1 cellular context compared by ENCODE assay signal in genomic region chr16:66830422-66831404, GRCh38.
TF ChIP-seq lines count a peak whose summit lies in the region.

TSS of gene NAE1 (minus strand) at chr16:66830976. CDS start at chr16:66830899, 77 bp downstream.

TF ChIP-seq in HepG2, 621 proteins besides CTCF, POLR2A, EP300 and RAD21 (continued from another document and continues in another):
- TF ChIP-seq FOXO4 (CRISPR knock-in tag; conservative IDR thresholded peaks at IDR 0.05) (0 out of 2 replicates have a peak, but pooled peaks have one; percentile 91), NFRKB (IDR thresholded peaks at IDR 0.05) (no peak), ZNF264 (CRISPR knock-in tag; IDR thresholded peaks at IDR 0.05) (peak; percentile 90), ZNF282 (IDR thresholded peaks at IDR 0.05; ENCODE audit: partially characterized antibody) (no peak), ARHGAP35 (CRISPR knock-in tag; IDR thresholded peaks at IDR 0.05; ENCODE audit: borderline replicate concordance) (peak; percentile 92; the same call in 1 of the 2 replicates), MEIS2 (CRISPR knock-in tag; IDR thresholded peaks at IDR 0.05) (peak; percentile 93), ZNF280D (CRISPR knock-in tag; IDR thresholded peaks at IDR 0.05) (no peak), ZNF772 (CRISPR knock-in tag; IDR thresholded peaks at IDR 0.05) (0 out of 2 replicates have a peak, but pooled peaks have one; percentile 56), RARG (CRISPR knock-in tag; IDR thresholded peaks at IDR 0.05; ENCODE audit: low read depth) (no peak), ZNF460 (CRISPR knock-in tag; IDR thresholded peaks at IDR 0.05; ENCODE audit: borderline replicate concordance) (no peak), ZNF615 (CRISPR knock-in tag; IDR thresholded peaks at IDR 0.05; ENCODE audit: borderline replicate concordance) (no peak), THRA (CRISPR knock-in tag; IDR thresholded peaks at IDR 0.05; ENCODE audit: borderline replicate concordance) (peak; percentile 72; the same call in 1 of the 2 replicates), PHF21A (CRISPR knock-in tag; IDR thresholded peaks at IDR 0.05) (0 out of 2 replicates have a peak, but pooled peaks have one; percentile 31), ZNF260 (CRISPR knock-in tag; IDR thresholded peaks at IDR 0.05; ENCODE audit: borderline replicate concordance, low read depth) (no peak), ZNF207 (IDR thresholded peaks at IDR 0.05; ENCODE audit: borderline replicate concordance) (no peak), ZNF672 (CRISPR knock-in tag; IDR thresholded peaks at IDR 0.05) (no peak), USF2 (IDR thresholded peaks at IDR 0.05; ENCODE audit: low read depth, low read length) (no peak), USF2 (CRISPR knock-in tag; IDR thresholded peaks at IDR 0.05; ENCODE audit: borderline replicate concordance) (no peak; the same call in 1 of the 2 replicates), ZNF251 (CRISPR knock-in tag; IDR thresholded peaks at IDR 0.05) (0 out of 2 replicates have a peak, but pooled peaks have one; percentile 19), TBX3 (IDR thresholded peaks at IDR 0.05; ENCODE audit: borderline replicate concordance) (no peak), IKZF1 (IDR thresholded peaks at IDR 0.05) (no peak), HDAC1 (CRISPR knock-in tag; IDR thresholded peaks at IDR 0.05) (peak; percentile 69), ZNF101 (CRISPR knock-in tag; IDR thresholded peaks at IDR 0.05; ENCODE audit: borderline replicate concordance, low read depth) (0 out of 2 replicates have a peak, but pooled peaks have one; percentile 40), STAG1 (CRISPR knock-in tag; IDR thresholded peaks at IDR 0.05) (peak; percentile 68), ATF7-NPFF (CRISPR knock-in tag; IDR thresholded peaks at IDR 0.05; ENCODE audit: low read depth) (peak; percentile 98), FOSL2 (CRISPR knock-in tag; IDR thresholded peaks at IDR 0.05) (no peak; the same call in none of the 2 replicates), AFF4 (CRISPR knock-in tag; IDR thresholded peaks at IDR 0.05) (no peak), ZNF329 (CRISPR knock-in tag; IDR thresholded peaks at IDR 0.05; ENCODE audit: low read depth) (peak; percentile 84; the same call in 1 of the 2 replicates), TOPORS (CRISPR knock-in tag; IDR thresholded peaks at IDR 0.05) (peak; percentile 47; the same call in 1 of the 2 replicates), ZBTB10 (CRISPR knock-in tag; IDR thresholded peaks at IDR 0.05; ENCODE audit: borderline replicate concordance) (peak; percentile 95; the same call in 1 of the 2 replicates), ZNF747 (CRISPR knock-in tag; IDR thresholded peaks at IDR 0.05; ENCODE audit: borderline replicate concordance) (no peak; the same call in 1 of the 2 replicates), ZBTB43 (CRISPR knock-in tag; conservative IDR thresholded peaks at IDR 0.05) (peak; percentile 94), ZNF576 (CRISPR knock-in tag; IDR thresholded peaks at IDR 0.05) (0 out of 2 replicates have a peak, but pooled peaks have one; percentile 38), KAT2B (IDR thresholded peaks at IDR 0.05; ENCODE audit: borderline replicate concordance, low read depth, low read length) (no peak), GPBP1L1 (CRISPR knock-in tag; IDR thresholded peaks at IDR 0.05) (no peak), ZNF800 (CRISPR knock-in tag; IDR thresholded peaks at IDR 0.05) (peak; percentile 99), NFKBIZ (CRISPR knock-in tag; IDR thresholded peaks at IDR 0.05) (0 out of 2 replicates have a peak, but pooled peaks have one; percentile 47), ZMYM4 (CRISPR knock-in tag; IDR thresholded peaks at IDR 0.05) (peak; percentile 93), ZZZ3 (CRISPR knock-in tag; IDR thresholded peaks at IDR 0.05; ENCODE audit: borderline replicate concordance) (no peak; the same call in 1 of the 2 replicates), ZNF136 (CRISPR knock-in tag; IDR thresholded peaks at IDR 0.05; ENCODE audit: low read depth) (0 out of 2 replicates have a peak, but pooled peaks have one; percentile 23), GFI1 (CRISPR knock-in tag; IDR thresholded peaks at IDR 0.05; ENCODE audit: borderline replicate concordance) (peak; percentile 65; the same call in 1 of the 2 replicates)
